Comparison of ENCODE assay signal across 8 cellular contexts in genomic region chr4:26320453-26321325, GRCh38. TPM values are rescaled to one million over a fixed set of nuclear protein-coding genes. Genes with fewer than 3 reads are reported as not detected.
A peak's percentile ranks its signal among the peaks of the same experiment; 100 is the strongest.
DNase-seq lines count a peak whose midpoint lies in the region; ATAC-seq and TF ChIP-seq lines count a peak whose summit lies in the region.

Gene RBPJ (plus strand): TSS chr4:26321014. CDS start chr4:26321029, 15 bp downstream.

- peak within 1 kb of the TSS; percentile 93 for H3K9ac ChIP-seq in Loucy (ENCODE audit: low read depth, low read length, poor library complexity, severe bottlenecking)
- peak within 1 kb of the TSS; percentile 88 for H3K9ac ChIP-seq in fibroblast of lung (ENCODE audit: insufficient read depth, low read length)

- peak within 1 kb of the TSS; percentile 98 for H3K27ac Mint-ChIP-seq in activated T-helper 17 cell treated with anti-CD3 and anti-CD28 coated beads, Interleukin-2, amount 50 U/mL, for 72 hours
- peak within 1 kb of the TSS; percentile 92 to 100 (median 97) for H3K27ac Mint-ChIP-seq in naive thymus-derived CD4-positive, alpha-beta T cell
- H3K27ac Mint-ChIP-seq in stimulated activated memory B cell treated with anti-CD40 and anti-IgM and Interleukin-4, amounts not matched to agents 10 μg/mL and 1 μg/mL and 100 μg/mL, for 72 hours: peak within 1 kb of the TSS; percentile 97

- TF ChIP-seq CTCF in Loucy (conservative IDR thresholded peaks at IDR 0.05; ENCODE audit: low read length) (no peak), RWPE2 (IDR thresholded peaks at IDR 0.05; ENCODE audit: poor library complexity, severe bottlenecking) (no peak), fibroblast of lung (conservative IDR thresholded peaks at IDR 0.05 in 1 of 2, IDR thresholded peaks at IDR 0.05 in 1 of 2; ENCODE audit: low read depth in 1 of 2, low read length in 2 of 2) (no peak)

- H3K4me3 ChIP-seq in Loucy (ENCODE audit: low read length, poor library complexity, severe bottlenecking) (peak within 1 kb of the TSS; percentile 93), RWPE2 (ENCODE audit: severe bottlenecking) (peak within 1 kb of the TSS; percentile 95), fibroblast of lung (replicated peaks in 1 of 4; ENCODE audit: control extremely low read depth in 1 of 4, insufficient read depth in 1 of 4, low read depth in 3 of 4, low read length in 4 of 4) (peak within 1 kb of the TSS; percentile 80 to 96 (median 86))
- peak within 1 kb of the TSS; percentile 89 for H3K4me3 ChIP-seq in naive thymus-derived CD4-positive, alpha-beta T cell (ENCODE audit: low read length)

- CTCF ChIA-PET in naive thymus-derived CD4-positive, alpha-beta T cell (lab: Charles Lee): interaction anchor here (0.6 to 0.7 kb wide), 2 partner anchors 238 to 252 kb away, joined by 3 read pairs; no protein-coding TSS in a partner anchor

- H3K4me3 Mint-ChIP-seq in activated T-helper 17 cell treated with anti-CD3 and anti-CD28 coated beads, Interleukin-2, amount 50 U/mL, for 72 hours: peak within 1 kb of the TSS; percentile 90
- H3K4me3 Mint-ChIP-seq in naive thymus-derived CD4-positive, alpha-beta T cell: peak within 1 kb of the TSS; percentile 89 to 100 (median 98)
- peak within 1 kb of the TSS; percentile 98 for H3K4me3 Mint-ChIP-seq in stimulated activated memory B cell treated with anti-CD40 and anti-IgM and Interleukin-4, amounts not matched to agents 10 μg/mL and 1 μg/mL and 100 μg/mL, for 72 hours

- H3F3A ChIP-seq in Loucy (ENCODE audit: low read depth): no peaks in the 10 kb centered on the region

- H3K9me3 Mint-ChIP-seq in activated T-helper 17 cell treated with anti-CD3 and anti-CD28 coated beads, Interleukin-2, amount 50 U/mL, for 72 hours: peaks cover 6% of the 10 kb centered on the region
- H3K9me3 Mint-ChIP-seq in naive thymus-derived CD4-positive, alpha-beta T cell: peaks cover 0 to 15% (median 4%) of the 10 kb centered on the region in 11 donors
- H3K9me3 Mint-ChIP-seq in stimulated activated memory B cell treated with anti-CD40 and anti-IgM and Interleukin-4, amounts not matched to agents 10 μg/mL and 1 μg/mL and 100 μg/mL, for 72 hours: peaks cover 11% of the 10 kb centered on the region

- peaks cover 30% of the 10 kb centered on the region for H3K4me1 ChIP-seq in Loucy (ENCODE audit: insufficient read depth, low read length, poor library complexity, severe bottlenecking)
- peaks cover 22% of the 10 kb centered on the region for H3K4me1 ChIP-seq in RWPE2 (ENCODE audit: insufficient read depth, poor library complexity, severe bottlenecking)
- peaks cover 11% of the 10 kb centered on the region for H3K4me1 ChIP-seq in fibroblast of lung (ENCODE audit: control insufficient read depth, extremely low read depth, insufficient read depth, low read length)
- H3K4me1 ChIP-seq in naive thymus-derived CD4-positive, alpha-beta T cell (ENCODE audit: control insufficient read depth in 2 of 2, insufficient read depth in 2 of 2, low read length in 2 of 2): peaks cover 10 to 14% of the 10 kb centered on the region in 2 donors

- DNase-seq in DMS 273 (lab: John Stamatoyannopoulos, UW; ENCODE audit: unreplicated experiment) (peak; percentile 98), RWPE2 (ENCODE audit: low spot score) (peak; percentile 92), fibroblast of lung (ENCODE audit: low read depth in 2 of 2) (peak; percentile 99)
- DNase-seq in naive thymus-derived CD4-positive, alpha-beta T cell: peak; percentile 75 to 86 (median 84)

- no peaks in the 10 kb centered on the region for H3K9me3 ChIP-seq in Loucy (ENCODE audit: insufficient read depth, low read depth, low read length)
- no peaks in the 10 kb centered on the region for H3K9me3 ChIP-seq in RWPE2 (ENCODE audit: severe bottlenecking)
- H3K9me3 ChIP-seq in fibroblast of lung (ENCODE audit: control insufficient read depth, insufficient read depth, low read depth, low read length): no peaks in the 10 kb centered on the region
- no peaks in the 10 kb centered on the region for H3K9me3 ChIP-seq in naive thymus-derived CD4-positive, alpha-beta T cell (ENCODE audit: control insufficient read depth in 2 of 3, low read length in 3 of 3)

- H3K4me2 ChIP-seq in Loucy (ENCODE audit: low read depth, low read length, poor library complexity, severe bottlenecking) (peak within 1 kb of the TSS; percentile 93), fibroblast of lung (ENCODE audit: extremely low read depth, insufficient read depth, low read length) (peak within 1 kb of the TSS; percentile 97)

- POLR2A ChIA-PET in naive thymus-derived CD4-positive, alpha-beta T cell (lab: Charles Lee): interaction anchor here (0.6 to 2.3 kb wide), 8 partner anchors 10 to 565 kb away, joined by 3 to 9 read pairs (median 6); partner anchors contain the start of genes STIM2 and TBC1D19

- H2AFZ ChIP-seq in Loucy (ENCODE audit: low read length) (peak within 1 kb of the TSS; percentile 96), fibroblast of lung (ENCODE audit: low read length) (peak within 1 kb of the TSS; percentile 56)

- H3K27ac ChIP-seq in RWPE2 (ENCODE audit: poor library complexity, severe bottlenecking) (peak within 1 kb of the TSS; percentile 86), fibroblast of lung (ENCODE audit: insufficient read depth, low read length) (peak within 1 kb of the TSS; percentile 93)
- H3K27ac ChIP-seq in naive thymus-derived CD4-positive, alpha-beta T cell (ENCODE audit: low read depth, low read length): peak within 1 kb of the TSS; percentile 84

- H3K27me3 Mint-ChIP-seq in activated T-helper 17 cell treated with anti-CD3 and anti-CD28 coated beads, Interleukin-2, amount 50 U/mL, for 72 hours: no peaks in the 10 kb centered on the region
- H3K27me3 Mint-ChIP-seq in naive thymus-derived CD4-positive, alpha-beta T cell: no peaks in the 10 kb centered on the region
- no peaks in the 10 kb centered on the region for H3K27me3 Mint-ChIP-seq in stimulated activated memory B cell treated with anti-CD40 and anti-IgM and Interleukin-4, amounts not matched to agents 10 μg/mL and 1 μg/mL and 100 μg/mL, for 72 hours

- H3K36me3 ChIP-seq in Loucy (ENCODE audit: insufficient read depth, low read length): no peaks in the 10 kb centered on the region
- no peaks in the 10 kb centered on the region for H3K36me3 ChIP-seq in RWPE2 (ENCODE audit: low read depth)
- no peaks in the 10 kb centered on the region for H3K36me3 ChIP-seq in fibroblast of lung (ENCODE audit: control insufficient read depth, insufficient read depth, low read length)
- H3K36me3 ChIP-seq in naive thymus-derived CD4-positive, alpha-beta T cell (ENCODE audit: control insufficient read depth in 2 of 3, insufficient read depth in 3 of 3, low read length in 3 of 3): peaks cover 0 to 6% (median 0%) of the 10 kb centered on the region in 3 experiments

- H3K36me3 Mint-ChIP-seq in activated T-helper 17 cell treated with anti-CD3 and anti-CD28 coated beads, Interleukin-2, amount 50 U/mL, for 72 hours (ENCODE audit: low read depth): peaks cover 76% of the 10 kb centered on the region
- peaks cover 0 to 21% (median 0%) of the 10 kb centered on the region in 5 donors for H3K36me3 Mint-ChIP-seq in naive thymus-derived CD4-positive, alpha-beta T cell
- H3K36me3 Mint-ChIP-seq in stimulated activated memory B cell treated with anti-CD40 and anti-IgM and Interleukin-4, amounts not matched to agents 10 μg/mL and 1 μg/mL and 100 μg/mL, for 72 hours: peaks cover 4% of the 10 kb centered on the region

- H3K4me1 Mint-ChIP-seq in activated T-helper 17 cell treated with anti-CD3 and anti-CD28 coated beads, Interleukin-2, amount 50 U/mL, for 72 hours: peaks cover 27% of the 10 kb centered on the region
- H3K4me1 Mint-ChIP-seq in naive thymus-derived CD4-positive, alpha-beta T cell: peaks cover 40 to 52% (median 45%) of the 10 kb centered on the region in 7 donors
- peaks cover 45% of the 10 kb centered on the region for H3K4me1 Mint-ChIP-seq in stimulated activated memory B cell treated with anti-CD40 and anti-IgM and Interleukin-4, amounts not matched to agents 10 μg/mL and 1 μg/mL and 100 μg/mL, for 72 hours

- peak; percentile 25 for ATAC-seq in GM21723 (IDR thresholded peaks at IDR 0.05; ENCODE audit: unreplicated experiment)
- ATAC-seq in RWPE2 (ENCODE audit: low read depth): peak; percentile 44
- peak; percentile 17 for ATAC-seq in activated T-helper 17 cell treated with anti-CD3 and anti-CD28 coated beads, Interleukin-2, amount 50 U/mL, for 72 hours (replicated peaks)
- ATAC-seq in naive thymus-derived CD4-positive, alpha-beta T cell: peak; percentile 39
- ATAC-seq in stimulated activated memory B cell treated with anti-CD40 and anti-IgM and Interleukin-4, amounts not matched to agents 10 μg/mL and 1 μg/mL and 100 μg/mL, for 72 hours: peak; percentile 46

- H3K27me3 ChIP-seq in Loucy (ENCODE audit: insufficient read depth, low read length, poor library complexity, severe bottlenecking) (no peaks in the 10 kb centered on the region), RWPE2 (ENCODE audit: insufficient read depth, poor library complexity, severe bottlenecking) (no peaks in the 10 kb centered on the region), fibroblast of lung (ENCODE audit: control insufficient read depth, insufficient read depth, low read length) (no peaks in the 10 kb centered on the region)
- H3K27me3 ChIP-seq in naive thymus-derived CD4-positive, alpha-beta T cell (ENCODE audit: control insufficient read depth in 2 of 2, insufficient read depth in 2 of 2, low read length in 2 of 2): no peaks in the 10 kb centered on the region

- H3K79me2 ChIP-seq in Loucy (ENCODE audit: insufficient read depth, low read length) (peaks cover 61% of the 10 kb centered on the region), fibroblast of lung (ENCODE audit: control insufficient read depth, insufficient read depth, low read length) (peaks cover 52% of the 10 kb centered on the region)

- intact Hi-C loops in naive thymus-derived CD4-positive, alpha-beta T cell (cut with micrococcal nuclease): loop anchor here (1.0 to 2.0 kb wide), 5 partner anchors 264 to 1008 kb away; partner anchors contain the start of genes ANAPC4 (in 1 of the 2), TBC1D19 (in 1 of the 2) and ZCCHC4 (in 1 of the 2)

- no peaks in the 10 kb centered on the region for H3K9me2 ChIP-seq in Loucy (replicated peaks; ENCODE audit: low read depth, low read length)

- H4K20me1 ChIP-seq in Loucy (ENCODE audit: insufficient read depth, low read length, poor library complexity, severe bottlenecking) (peaks cover 45% of the 10 kb centered on the region), fibroblast of lung (ENCODE audit: control insufficient read depth, extremely low read depth, insufficient read depth, low read length) (no peaks in the 10 kb centered on the region)

RNA-seq across cellular contexts. Expression of gene RBPJ, which starts in this region (rescaled TPM):
- 100 to 1,000 TPM; 238 to 481 TPM for total RNA-seq in activated T-helper 17 cell treated with anti-CD3 and anti-CD28 coated beads, Interleukin-2, amount 50 U/mL, for 72 hours
- total RNA-seq in fibroblast of lung: 203 and 253 TPM in 2 replicates
- 144 and 327 TPM in 2 replicates for polyA plus RNA-seq in fibroblast of lung
- polyA plus RNA-seq in fibroblast of lung (2012): 67.0 and 144 TPM in 2 replicates
- polyA minus RNA-seq in fibroblast of lung (ENCODE audit: low replicate concordance): 30.5 and 113 TPM in 2 replicates
- 100 to 1,000 TPM in 1 of 5 experiments, 10 to 100 TPM in 4; 48.1 to 144 (median 71.3) TPM for total RNA-seq in naive thymus-derived CD4-positive, alpha-beta T cell
- 10 to 100 TPM; 60.4 to 68.5 TPM for polyA plus RNA-seq in naive thymus-derived CD4-positive, alpha-beta T cell

Comparison
In these comparisons a context has a peak if more than half of its experiments do, and no peak if none do; other contexts are left out.
1. Peak in every context shown above with its lines: DNase-seq, ATAC-seq, H3K4me3 ChIP-seq and H3K27ac ChIP-seq.